ENCODE assay signal across 2 cellular contexts in genomic region chr10:51368943-51369342, GRCh38.
TF ChIP-seq lines count a peak whose summit lies in the region.

No MANE protein-coding gene starts in this region.

TF ChIP-seq in SK-N-SH, 30 proteins besides CTCF, POLR2A, EP300 and RAD21 (continued from another document):
- TF ChIP-seq, protein P1, sequence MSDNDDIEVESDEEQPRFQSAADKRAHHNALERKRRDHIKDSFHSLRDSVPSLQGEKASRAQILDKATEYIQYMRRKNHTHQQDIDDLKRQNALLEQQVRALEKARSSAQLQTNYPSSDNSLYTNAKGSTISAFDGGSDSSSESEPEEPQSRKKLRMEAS (IDR thresholded peaks at IDR 0.05; ENCODE audit: low read depth): no peak
- no peak for TF ChIP-seq JUND (IDR thresholded peaks at IDR 0.05)
- no peak for TF ChIP-seq TEAD4 (IDR thresholded peaks at IDR 0.05; ENCODE audit: borderline replicate concordance, insufficient read depth)
- no peak for TF ChIP-seq ELF1 (IDR thresholded peaks at IDR 0.05)
- TF ChIP-seq TCF12 (IDR thresholded peaks at IDR 0.05): no peak
- TF ChIP-seq RCOR1 (IDR thresholded peaks at IDR 0.05; ENCODE audit: low read length): no peak
- TF ChIP-seq YY1 (IDR thresholded peaks at IDR 0.05; ENCODE audit: low read depth): no peak
- no peak for TF ChIP-seq FOSL2 (IDR thresholded peaks at IDR 0.05; ENCODE audit: borderline replicate concordance, low read depth)
- TF ChIP-seq SIN3A (IDR thresholded peaks at IDR 0.05; ENCODE audit: borderline replicate concordance, low read depth, low read length): no peak
- TF ChIP-seq, protein P2, sequence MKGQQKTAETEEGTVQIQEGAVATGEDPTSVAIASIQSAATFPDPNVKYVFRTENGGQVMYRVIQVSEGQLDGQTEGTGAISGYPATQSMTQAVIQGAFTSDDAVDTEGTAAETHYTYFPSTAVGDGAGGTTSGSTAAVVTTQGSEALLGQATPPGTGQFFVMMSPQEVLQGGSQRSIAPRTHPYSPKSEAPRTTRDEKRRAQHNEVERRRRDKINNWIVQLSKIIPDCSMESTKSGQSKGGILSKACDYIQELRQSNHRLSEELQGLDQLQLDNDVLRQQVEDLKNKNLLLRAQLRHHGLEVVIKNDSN (IDR thresholded peaks at IDR 0.05; ENCODE audit: borderline replicate concordance, low read depth): no peak
- TF ChIP-seq, protein P3, sequence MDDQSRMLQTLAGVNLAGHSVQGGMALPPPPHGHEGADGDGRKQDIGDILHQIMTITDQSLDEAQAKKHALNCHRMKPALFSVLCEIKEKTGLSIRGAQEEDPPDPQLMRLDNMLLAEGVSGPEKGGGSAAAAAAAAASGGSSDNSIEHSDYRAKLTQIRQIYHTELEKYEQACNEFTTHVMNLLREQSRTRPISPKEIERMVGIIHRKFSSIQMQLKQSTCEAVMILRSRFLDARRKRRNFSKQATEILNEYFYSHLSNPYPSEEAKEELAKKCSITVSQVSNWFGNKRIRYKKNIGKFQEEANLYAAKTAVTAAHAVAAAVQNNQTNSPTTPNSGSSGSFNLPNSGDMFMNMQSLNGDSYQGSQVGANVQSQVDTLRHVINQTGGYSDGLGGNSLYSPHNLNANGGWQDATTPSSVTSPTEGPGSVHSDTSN (IDR thresholded peaks at IDR 0.05): no peak
- no peak for TF ChIP-seq GATA2 (CRISPR knock-in tag; IDR thresholded peaks at IDR 0.05)

TF ChIP-seq in SK-N-SH treated with all-trans-retinoic acid at 6 μM for 48 hours, 23 proteins besides CTCF, POLR2A, EP300 and RAD21 (continued from another document):
- TF ChIP-seq CREB5 (CRISPR knock-in tag; IDR thresholded peaks at IDR 0.05; ENCODE audit: low read depth) (no peak), ZNF8 (CRISPR knock-in tag; IDR thresholded peaks at IDR 0.05) (no peak), RARB (CRISPR knock-in tag; IDR thresholded peaks at IDR 0.05) (no peak), ZFP3 (CRISPR knock-in tag; IDR thresholded peaks at IDR 0.05) (no peak), ZNF70 (CRISPR knock-in tag; IDR thresholded peaks at IDR 0.05) (no peak), ZNF565 (CRISPR knock-in tag; conservative IDR thresholded peaks at IDR 0.05; ENCODE audit: low read depth) (no peak), OSR1 (CRISPR knock-in tag; IDR thresholded peaks at IDR 0.05) (no peak), BACH2 (CRISPR knock-in tag; IDR thresholded peaks at IDR 0.05; ENCODE audit: borderline replicate concordance) (no peak), ZFP30 (CRISPR knock-in tag; IDR thresholded peaks at IDR 0.05) (no peak), GLIS3 (CRISPR knock-in tag; IDR thresholded peaks at IDR 0.05) (no peak), PPARA (CRISPR knock-in tag; IDR thresholded peaks at IDR 0.05; ENCODE audit: borderline replicate concordance) (no peak)
- TF ChIP-seq, protein P4, sequence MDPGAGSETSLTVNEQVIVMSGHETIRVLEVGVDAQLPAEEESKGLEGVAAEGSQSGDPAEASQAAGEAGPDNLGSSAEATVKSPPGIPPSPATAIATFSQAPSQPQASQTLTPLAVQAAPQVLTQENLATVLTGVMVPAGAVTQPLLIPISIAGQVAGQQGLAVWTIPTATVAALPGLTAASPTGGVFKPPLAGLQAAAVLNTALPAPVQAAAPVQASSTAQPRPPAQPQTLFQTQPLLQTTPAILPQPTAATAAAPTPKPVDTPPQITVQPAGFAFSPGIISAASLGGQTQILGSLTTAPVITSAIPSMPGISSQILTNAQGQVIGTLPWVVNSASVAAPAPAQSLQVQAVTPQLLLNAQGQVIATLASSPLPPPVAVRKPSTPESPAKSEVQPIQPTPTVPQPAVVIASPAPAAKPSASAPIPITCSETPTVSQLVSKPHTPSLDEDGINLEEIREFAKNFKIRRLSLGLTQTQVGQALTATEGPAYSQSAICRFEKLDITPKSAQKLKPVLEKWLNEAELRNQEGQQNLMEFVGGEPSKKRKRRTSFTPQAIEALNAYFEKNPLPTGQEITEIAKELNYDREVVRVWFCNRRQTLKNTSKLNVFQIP (CRISPR knock-in tag; IDR thresholded peaks at IDR 0.05; ENCODE audit: borderline replicate concordance, low read depth): no peak
